Comparison of ENCODE assay signal across 8 cellular contexts in the genomic region with DNA sequence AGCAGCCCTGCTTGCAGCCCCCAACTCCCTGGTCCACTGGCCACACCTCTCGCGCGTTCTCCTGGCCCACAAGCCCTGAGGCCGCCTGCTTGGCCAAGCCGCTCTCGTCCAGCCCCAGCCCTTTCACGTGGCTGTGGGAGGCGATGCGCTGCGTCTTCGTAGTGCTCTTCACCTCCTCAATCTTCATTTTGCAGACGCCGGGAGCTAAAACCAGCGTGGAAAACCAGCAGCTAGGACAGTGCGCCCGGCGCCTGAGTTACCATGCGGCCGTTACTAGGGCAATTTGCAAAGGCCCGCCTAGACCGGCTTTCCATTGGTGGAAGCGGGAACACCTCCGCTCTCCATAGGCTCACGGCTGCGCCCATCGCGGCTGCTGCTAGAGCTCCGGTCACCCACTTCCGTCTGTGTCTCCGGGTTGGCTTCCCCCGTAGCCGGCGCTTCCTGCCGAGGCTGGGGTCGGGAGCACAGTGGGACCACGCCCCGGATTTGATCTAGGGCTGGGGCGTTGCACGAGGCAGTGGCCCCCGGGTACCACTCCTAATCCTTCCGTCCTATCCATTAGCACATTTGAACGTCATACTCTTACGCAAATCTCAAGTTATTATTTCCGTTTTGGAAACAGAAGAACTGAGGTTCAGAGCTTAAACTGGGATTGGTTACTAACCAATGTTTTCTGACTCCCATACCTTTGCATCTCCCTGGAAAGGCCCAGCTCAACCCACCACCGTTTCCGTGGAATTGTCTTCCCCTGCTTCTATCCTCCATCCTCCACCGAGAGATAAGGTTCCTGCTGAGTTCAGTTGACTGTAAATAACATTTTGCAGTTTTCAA. TPM values are rescaled to one million over a fixed set of nuclear protein-coding genes. Genes with fewer than 3 reads are reported as not detected.
DNase-seq lines count a peak whose midpoint lies in the region; ATAC-seq and TF ChIP-seq lines count a peak whose summit lies in the region.

A gene (minus strand): TSS at position 275 of the 831 bp plus-strand sequence. CDS start 88 bp downstream, at position 187.

- TF ChIP-seq CTCF in HFFc6 (IDR thresholded peaks at IDR 0.05) (no peak), NB4 (IDR thresholded peaks at IDR 0.05; ENCODE audit: low read depth, low read length) (no peak), gastroesophageal sphincter (IDR thresholded peaks at IDR 0.05) (no peak)

- peak within 1 kb of the TSS; percentile 89 for H3K27ac ChIP-seq in SK-N-MC
- peak within 1 kb of the TSS; percentile 12 to 82 (median 76) for H3K27ac ChIP-seq in gastroesophageal sphincter

- H3K9me3 Mint-ChIP-seq in HFFc6, result no peaks in the 10 kb centered on the region
- H3K9me3 Mint-ChIP-seq in activated naive CD4-positive, alpha-beta T cell treated with anti-CD3 and anti-CD28 coated beads, Interleukin-2, amount 10 ng/mL, durations not matched to agents 7 days and 5 days, result no peaks in the 10 kb centered on the region

- H3K4me1 ChIP-seq in gastroesophageal sphincter, result peaks cover 0 to 20% (median 11%) of the 10 kb centered on the region in 3 donors

- ATAC-seq in gastroesophageal sphincter, result peak; percentile 100

- no peaks in the 10 kb centered on the region for H3K27me3 ChIP-seq in gastroesophageal sphincter

- CTCF ChIA-PET in activated naive CD4-positive, alpha-beta T cell treated with anti-CD3 and anti-CD28 coated beads, Interleukin-2, amount 10 ng/mL, durations not matched to agents 7 days and 5 days (lab: Charles Lee), result interaction anchor here (0.8 to 2.5 kb wide), 5 partner anchors 10 to 33 kb away, joined by 3 to 15 read pairs (median 11); no protein-coding TSS in a partner anchor

- H3K9ac ChIP-seq in SK-N-MC (ENCODE audit: insufficient read length), result peak within 1 kb of the TSS; percentile 98

- H3K27me3 Mint-ChIP-seq in HFFc6 (ENCODE audit: insufficient read depth), result no peaks in the 10 kb centered on the region
- peaks cover 5% of the 10 kb centered on the region for H3K27me3 Mint-ChIP-seq in activated naive CD4-positive, alpha-beta T cell treated with anti-CD3 and anti-CD28 coated beads, Interleukin-2, amount 10 ng/mL, durations not matched to agents 7 days and 5 days

- peak; percentile 85 for DNase-seq in GM04503 (ENCODE audit: low read depth)
- DNase-seq in HFFc6, result peak; percentile 98
- DNase-seq in NB4 (ENCODE audit: low read depth), result peak; percentile 99
- DNase-seq in SK-N-MC (ENCODE audit: low read depth, low spot score), result peak; percentile 93
- DNase-seq in activated naive CD4-positive, alpha-beta T cell treated with anti-CD3 and anti-CD28 coated beads, Interleukin-2, amount 10 ng/mL, durations not matched to agents 7 days and 5 days, result peak; percentile 98
- peak; percentile 91 for DNase-seq in non-pigmented ciliary epithelial cell (ENCODE audit: low read depth)
- DNase-seq in superior temporal gyrus (ENCODE audit: extremely low spot score), result peak; percentile 98

- peaks cover 14% of the 10 kb centered on the region for H3K36me3 Mint-ChIP-seq in HFFc6 (ENCODE audit: low read depth)
- H3K36me3 Mint-ChIP-seq in activated naive CD4-positive, alpha-beta T cell treated with anti-CD3 and anti-CD28 coated beads, Interleukin-2, amount 10 ng/mL, durations not matched to agents 7 days and 5 days, result peaks cover 23% of the 10 kb centered on the region

- H3K4me3 ChIP-seq in NB4 (ENCODE audit: low read depth, low read length), result peak within 1 kb of the TSS; percentile 97
- H3K4me3 ChIP-seq in SK-N-MC, result peak within 1 kb of the TSS; percentile 98
- H3K4me3 ChIP-seq in gastroesophageal sphincter, result peak within 1 kb of the TSS; percentile 84 to 92

- peaks cover 45% of the 10 kb centered on the region for H3K4me1 Mint-ChIP-seq in HFFc6 (ENCODE audit: low read depth)
- H3K4me1 Mint-ChIP-seq in activated naive CD4-positive, alpha-beta T cell treated with anti-CD3 and anti-CD28 coated beads, Interleukin-2, amount 10 ng/mL, durations not matched to agents 7 days and 5 days, result peaks cover 29% of the 10 kb centered on the region

- peak within 1 kb of the TSS; percentile 98 for H3K27ac Mint-ChIP-seq in HFFc6
- H3K27ac Mint-ChIP-seq in activated naive CD4-positive, alpha-beta T cell treated with anti-CD3 and anti-CD28 coated beads, Interleukin-2, amount 10 ng/mL, durations not matched to agents 7 days and 5 days, result peak within 1 kb of the TSS; percentile 94

- H3K36me3 ChIP-seq in SK-N-MC (ENCODE audit: insufficient read depth, low read length) (peaks cover 17% of the 10 kb centered on the region), gastroesophageal sphincter (peaks cover 0 to under 1% of the 10 kb centered on the region in 2 donors)

- 5 to 6% methylated on average over 9 to 18 of the region's 47 CpGs for WGBS in gastroesophageal sphincter (ENCODE audit: low coverage in 1 of 2), 2 donors

- TF ChIP-seq EP300 in gastroesophageal sphincter (IDR thresholded peaks at IDR 0.05), result no peak

- H3K4me3 Mint-ChIP-seq in HFFc6, result peak within 1 kb of the TSS; percentile 99
- H3K4me3 Mint-ChIP-seq in activated naive CD4-positive, alpha-beta T cell treated with anti-CD3 and anti-CD28 coated beads, Interleukin-2, amount 10 ng/mL, durations not matched to agents 7 days and 5 days, result peak within 1 kb of the TSS; percentile 98

- TF ChIP-seq POLR2A in NB4 (IDR thresholded peaks at IDR 0.05; ENCODE audit: extremely low read depth, insufficient read length) (peak; percentile 39), gastroesophageal sphincter (IDR thresholded peaks at IDR 0.05) (peak in 1 of 2 donors; percentile 13)

- H3K9me3 ChIP-seq in SK-N-MC (ENCODE audit: low read depth, low read length) (no peaks in the 10 kb centered on the region), gastroesophageal sphincter (no peaks in the 10 kb centered on the region)

RNA-seq across cellular contexts. Expression of the gene that starts here (rescaled TPM):
- 10 to 100 TPM; 61.2 to 75.4 (median 69.2) TPM for total RNA-seq in HFFc6 (2021; fragmentation: NEBNext Ultra II Directional; extraction: Animal tissue kit (Norgen Biotek cat#: 25700))
- total RNA-seq in gastroesophageal sphincter, result 10 to 100 TPM; 19.4 to 27.8 (median 26.7) TPM

Comparison
In these comparisons a context has a peak if more than half of its experiments do, and no peak if none do; other contexts are left out.
1. Peak in every context shown above with its lines: DNase-seq, ATAC-seq, H3K4me3 ChIP-seq and H3K27ac ChIP-seq.